In genomic region chr2:23788100-23788499, GRCh38 we compare ENCODE assay signal across 9 cellular contexts.
DNase-seq lines count a peak whose midpoint lies in the region; ATAC-seq and TF ChIP-seq lines count a peak whose summit lies in the region.
"Had no signal": no experiment of that assay in that cellular context is flagged by ENCODE, and none has a peak within 500 bp of the region (broad histone marks: within the 10 kb centered on the region; RNA-seq: fewer than 3 reads in every experiment).

No MANE protein-coding gene starts in this region.

- ATAC-seq in GM19468 (IDR thresholded peaks at IDR 0.05; ENCODE audit: extremely low read depth, unreplicated experiment) (peak; percentile 42), HG03457 (IDR thresholded peaks at IDR 0.05; ENCODE audit: unreplicated experiment) (peak; percentile 73)

- peak; percentile 11 for TF ChIP-seq CTCF in GM12873 (IDR thresholded peaks at IDR 0.05; ENCODE audit: insufficient read depth, low read depth, low read length, missing control alignments)
- TF ChIP-seq CTCF in brain microvascular endothelial cell (IDR thresholded peaks at IDR 0.05; ENCODE audit: low read depth, low read length, missing control alignments), result no peak
- no peak for TF ChIP-seq CTCF in breast epithelium (IDR thresholded peaks at IDR 0.05)

- intact Hi-C loops in breast epithelium (cut with DNase I; ENCODE audit: low total_unique reads), result no loop called here

- H3K27ac ChIP-seq in brain microvascular endothelial cell (no peak overlapping the region), breast epithelium (no peak overlapping the region)

- H3K4me1 ChIP-seq in breast epithelium, result no peaks in the 10 kb centered on the region

- peak; percentile 2 for DNase-seq in central memory CD4-positive, alpha-beta T cell
- DNase-seq in brain microvascular endothelial cell (no peak), occipital lobe (lab: John Stamatoyannopoulos, UW) (no peak), NCI-H2081 treated with DMSO at 0.1 percent for 48 hours (lab: John Stamatoyannopoulos, UW) (no peak), breast epithelium (ENCODE audit: low spot score in 2 of 2) (no peak)
- DNase-seq: NCI-H1048 had no signal

- H3K27me3 ChIP-seq in brain microvascular endothelial cell (replicated peaks) (no peaks in the 10 kb centered on the region), breast epithelium (no peaks in the 10 kb centered on the region)

- no peak for TF ChIP-seq POLR2A in breast epithelium (IDR thresholded peaks at IDR 0.05)

- H3K9me3 ChIP-seq in breast epithelium, result no peaks in the 10 kb centered on the region

- in situ Hi-C loops in brain microvascular endothelial cell (cut with HindIII; ENCODE audit: low pct_ligation_motif_present, low sequenced_read_pairs), result no loop called here

- H3K36me3 ChIP-seq in brain microvascular endothelial cell (replicated peaks) (peaks cover 4% of the 10 kb centered on the region), breast epithelium (no peaks in the 10 kb centered on the region)

- no peak overlapping the region for H3K4me3 ChIP-seq in brain microvascular endothelial cell (ENCODE audit: low read depth, low read length)
- no peak overlapping the region for H3K4me3 ChIP-seq in breast epithelium
